Comparison of ENCODE assay signal across 9 cellular contexts in genomic region chr1:204513117-204513716, GRCh38. TPM values are rescaled to one million over a fixed set of nuclear protein-coding genes. Genes with fewer than 3 reads are reported as not detected.
A peak's percentile ranks its signal among the peaks of the same experiment; 100 is the strongest.
DNase-seq lines count a peak whose midpoint lies in the region; ATAC-seq, FAIRE-seq and TF ChIP-seq lines count a peak whose summit lies in the region.
"Had no signal": no experiment of that assay in that cellular context is flagged by ENCODE, and none has a peak within 500 bp of the region (broad histone marks: within the 10 kb centered on the region; RNA-seq: fewer than 3 reads in every experiment).

No MANE protein-coding gene starts in this region.

- H3K36me3 Mint-ChIP-seq in T-helper 2 cell treated with Interferon-gamma antibody and Interleukin-4, amounts not matched to agents 5 μg/mL and 100 μg/mL, for 36 hours (ENCODE audit: low read depth): peaks cover 3% of the 10 kb centered on the region

- FAIRE-seq in GM12892 (lab: Jason Lieb, UNC): no peak

- H3K4me1 Mint-ChIP-seq in T-helper 2 cell treated with Interferon-gamma antibody and Interleukin-4, amounts not matched to agents 5 μg/mL and 100 μg/mL, for 36 hours (ENCODE audit: low read depth): peaks cover 26% of the 10 kb centered on the region

- DNase-seq in T-helper 2 cell treated with Interferon-gamma antibody and Interleukin-4, amounts not matched to agents 5 μg/mL and 100 μg/mL, for 36 hours (ENCODE audit: low spot score): no peak
- DNase-seq in lower lobe of right lung (peak; percentile 78), OCI-M2 (lab: John Stamatoyannopoulos, UW; ENCODE audit: unreplicated experiment) (no peak), NCI-H1105 treated with DMSO at 0.1 percent for 48 hours (lab: John Stamatoyannopoulos, UW) (no peak), inferior parietal cortex (ENCODE audit: extremely low spot score) (no peak), GM12892 (ENCODE audit: insufficient read length) (no peak)

- no peak for TF ChIP-seq POLR2A in GM12892 (IDR thresholded peaks at IDR 0.05; ENCODE audit: low read depth, low read length)

- H3K9me3 ChIP-seq in lower lobe of right lung: no peaks in the 10 kb centered on the region
- H3K9me3 ChIP-seq: adrenal gland had no signal

- H3K27me3 ChIP-seq in lower lobe of right lung (ENCODE audit: low read depth): no peaks in the 10 kb centered on the region
- H3K27me3 ChIP-seq: adrenal gland had no signal

- peaks cover 8% of the 10 kb centered on the region for H3K36me3 ChIP-seq in lower lobe of right lung
- H3K36me3 ChIP-seq: adrenal gland had no signal

- H3K4me3 Mint-ChIP-seq in T-helper 2 cell treated with Interferon-gamma antibody and Interleukin-4, amounts not matched to agents 5 μg/mL and 100 μg/mL, for 36 hours: peak overlapping the region; percentile 89

- H3K27me3 Mint-ChIP-seq in T-helper 2 cell treated with Interferon-gamma antibody and Interleukin-4, amounts not matched to agents 5 μg/mL and 100 μg/mL, for 36 hours (ENCODE audit: low read depth): no peaks in the 10 kb centered on the region

- 0 out of 2 replicates have a peak, but pooled peaks have one; percentile 4 for TF ChIP-seq CTCF in GM12874 (IDR thresholded peaks at IDR 0.05; ENCODE audit: insufficient read depth, low read depth, low read length)
- no peak for TF ChIP-seq CTCF in lower lobe of right lung (IDR thresholded peaks at IDR 0.05)

- peak overlapping the region; percentile 65 for H3K27ac ChIP-seq in lower lobe of right lung

- H3K9me3 Mint-ChIP-seq in T-helper 2 cell treated with Interferon-gamma antibody and Interleukin-4, amounts not matched to agents 5 μg/mL and 100 μg/mL, for 36 hours: no peaks in the 10 kb centered on the region

- H3K4me3 ChIP-seq in lower lobe of right lung: peak overlapping the region; percentile 0
- H3K4me3 ChIP-seq: adrenal gland had no signal

- peaks cover 18% of the 10 kb centered on the region for H3K4me1 ChIP-seq in lower lobe of right lung

- intact Hi-C loops in lower lobe of right lung (cut with DNase I): no loop called here

- peak overlapping the region; percentile 99 for H3K27ac Mint-ChIP-seq in T-helper 2 cell treated with Interferon-gamma antibody and Interleukin-4, amounts not matched to agents 5 μg/mL and 100 μg/mL, for 36 hours

- ATAC-seq in HG02938 (IDR thresholded peaks at IDR 0.05; ENCODE audit: unreplicated experiment) (peak; percentile 36), lower lobe of right lung (no peak)

RNA-seq across cellular contexts. Expression of gene MDM4, which starts 3.0 kb away (rescaled TPM):
- 77.9 TPM for total RNA-seq in lower lobe of right lung
- polyA plus RNA-seq in GM12892 (2012; ENCODE audit: missing spikeins): 37.1 TPM

RNA-seq across cellular contexts. Expression of gene PIK3C2B, which starts 18.6 kb away (rescaled TPM):
- 50.5 TPM for total RNA-seq in lower lobe of right lung
- polyA plus RNA-seq in GM12892 (2012; ENCODE audit: missing spikeins): 12.0 TPM
